Comparison of ENCODE assay signal across 7 cellular contexts in genomic region chr5:73899055-73899454, GRCh38.
DNase-seq lines count a peak whose midpoint lies in the region; ATAC-seq and TF ChIP-seq lines count a peak whose summit lies in the region.

No MANE protein-coding gene starts in this region.

- H3K4me1 ChIP-seq in transverse colon (peaks cover 0 to 16% (median 3%) of the 10 kb centered on the region in 4 donors), mesendoderm (ENCODE audit: control insufficient read depth, low read depth, low read length) (no peaks in the 10 kb centered on the region)

- no peak overlapping the region for H4K5ac ChIP-seq in mesendoderm (ENCODE audit: low read length)

- no peaks in the 10 kb centered on the region for H3K79me2 ChIP-seq in mesendoderm (ENCODE audit: control insufficient read depth, insufficient read depth, low read length)

- TF ChIP-seq POLR2A in GM18505 (IDR thresholded peaks at IDR 0.05; ENCODE audit: borderline replicate concordance, extremely low read depth, insufficient read depth, insufficient read length), result no peak
- no peak for TF ChIP-seq POLR2A in transverse colon (IDR thresholded peaks at IDR 0.05)

- no peak overlapping the region for H4K8ac ChIP-seq in mesendoderm (ENCODE audit: low read depth, low read length)

- H3K79me1 ChIP-seq in mesendoderm (ENCODE audit: low read length), result no peaks in the 10 kb centered on the region

- TF ChIP-seq CTCF in WTC11 (IDR thresholded peaks at IDR 0.05), result no peak
- no peak for TF ChIP-seq CTCF in transverse colon (IDR thresholded peaks at IDR 0.05)

- in situ Hi-C loops in transverse colon (cut with MboI; ENCODE audit: low pct_ligation_motif_present in 1 of 4, low pct_unique_long_range_greater_than_20kb in 1 of 4, low sequenced_read_pairs in 3 of 4), result no loop called here

- no peak overlapping the region for H3K4ac ChIP-seq in mesendoderm (ENCODE audit: low read depth, low read length)

- H3K4me2 ChIP-seq in mesendoderm (ENCODE audit: low read length), result no peak overlapping the region

- CTCF ChIA-PET in WTC11 (lab: Charles Lee), result no interaction called here

- no peaks in the 10 kb centered on the region for H3K27me3 ChIP-seq in transverse colon
- no peaks in the 10 kb centered on the region for H3K27me3 ChIP-seq in mesendoderm (ENCODE audit: insufficient read depth, low read length, poor library complexity)

- H3K4me1 Mint-ChIP-seq in WTC11, result 0 out of 2 replicates have a peak, but pooled peaks cover 3% of the 10 kb centered on the region

- H3K56ac ChIP-seq in mesendoderm (ENCODE audit: low read length), result no peak overlapping the region

- H3K27ac ChIP-seq in transverse colon (no peak overlapping the region), mesendoderm (ENCODE audit: low read depth, low read length) (no peak overlapping the region)

- no peaks in the 10 kb centered on the region for H3K27me3 Mint-ChIP-seq in WTC11 (ENCODE audit: low read depth)

- no peak overlapping the region for H3K23ac ChIP-seq in mesendoderm (ENCODE audit: low read length)

- no peak overlapping the region for H3K18ac ChIP-seq in mesendoderm (ENCODE audit: low read length)

- H3K36me3 Mint-ChIP-seq in WTC11, result no peaks in the 10 kb centered on the region

- no peak overlapping the region for H2BK5ac ChIP-seq in mesendoderm (ENCODE audit: low read length)

- H2BK120ac ChIP-seq in mesendoderm (ENCODE audit: low read depth, low read length), result no peak overlapping the region

- no peak overlapping the region for H3K4me3 Mint-ChIP-seq in WTC11

- no peak overlapping the region for H3K27ac Mint-ChIP-seq in WTC11

- H3K9ac ChIP-seq in mesendoderm (ENCODE audit: low read length), result no peak overlapping the region

- no peak overlapping the region for H2AK5ac ChIP-seq in mesendoderm (ENCODE audit: low read length)

- intact Hi-C loops in transverse colon (cut with DNase I; ENCODE audit: low total_unique reads), result no loop called here

- 59 to 65% methylated on average over 2 to 9 of the region's 9 CpGs for WGBS in transverse colon (ENCODE audit: low coverage in 1 of 2), 2 donors
- no CpG with 5 or more reads among the region's 9 CpGs for WGBS in mesendoderm (ENCODE audit: extremely low coverage, insufficient coverage, low lambda C conversion rate)

- ATAC-seq in GM18505 (IDR thresholded peaks at IDR 0.05; ENCODE audit: unreplicated experiment), result peak; percentile 75
- peak; percentile 78 for ATAC-seq in GM19452 (IDR thresholded peaks at IDR 0.05; ENCODE audit: unreplicated experiment)
- ATAC-seq in HG03103 (IDR thresholded peaks at IDR 0.05; ENCODE audit: low read depth, unreplicated experiment), result peak; percentile 68
- no peak for ATAC-seq in WTC11

- TF ChIP-seq EP300 in transverse colon (IDR thresholded peaks at IDR 0.05; ENCODE audit: low read depth), result no peak

- no peak overlapping the region for H2BK15ac ChIP-seq in mesendoderm (replicated peaks; ENCODE audit: low read depth)

- H3K4me3 ChIP-seq in transverse colon (no peak overlapping the region), mesendoderm (ENCODE audit: low read length) (no peak overlapping the region)

- DNase-seq in fibroblast of peridontal ligament (ENCODE audit: extremely low read depth) (peak; percentile 40), WTC11 (ENCODE audit: low spot score) (no peak), transverse colon (no peak), mesendoderm (no peak)

- no peaks in the 10 kb centered on the region for H3K36me3 ChIP-seq in transverse colon
- H3K36me3 ChIP-seq in mesendoderm (ENCODE audit: control insufficient read depth, insufficient read depth, low read length), result no peaks in the 10 kb centered on the region

- no peaks in the 10 kb centered on the region for H3K9me3 ChIP-seq in transverse colon

- no peaks in the 10 kb centered on the region for H3K9me3 Mint-ChIP-seq in WTC11

- POLR2A ChIA-PET in WTC11 (lab: Charles Lee), result no interaction called here

TF ChIP-seq in WTC11, 78 proteins besides CTCF, POLR2A, EP300 and RAD21:
- no peak for TF ChIP-seq HMGXB4 (CRISPR knock-in tag; IDR thresholded peaks at IDR 0.05)
- no peak for TF ChIP-seq EMX1 (CRISPR knock-in tag; IDR thresholded peaks at IDR 0.05)
